In genomic region chr18:35811896-35812295, GRCh38 we compare ENCODE assay signal across 19 cellular contexts.
DNase-seq lines count a peak whose midpoint lies in the region; ATAC-seq and TF ChIP-seq lines count a peak whose summit lies in the region.
"Had no signal": no experiment of that assay in that cellular context is flagged by ENCODE, and none has a peak within 500 bp of the region (broad histone marks: within the 10 kb centered on the region; RNA-seq: fewer than 3 reads in every experiment).

No MANE protein-coding gene starts in this region.

- DNase-seq in LHCN-M2 (ENCODE audit: low read depth) (peak; percentile 3), NOMO-1 treated with DMSO at 0.1 percent for 48 hours (lab: John Stamatoyannopoulos, UW; ENCODE audit: unreplicated experiment) (peak; percentile 92), dermis blood vessel endothelial cell (peak; percentile 40), pulmonary artery endothelial cell (ENCODE audit: low read depth, low spot score) (peak; percentile 24), prostate gland (ENCODE audit: low spot score) (no peak), middle frontal gyrus (ENCODE audit: extremely low spot score, low spot score) (no peak), body of pancreas (no peak)
- DNase-seq: activated CD8-positive, alpha-beta T cell treated with anti-CD3 and anti-CD28 coated beads for 36 hours; activated naive CD8-positive, alpha-beta T cell treated with anti-CD3 and anti-CD28 coated beads for 36 hours; activated T-cell treated with anti-CD3 and anti-CD28 coated beads, Interleukin-2, amount 50 U/mL, for 72 hours; BE2C; dorsolateral prefrontal cortex; esophagus squamous epithelium; GOT3; heart left ventricle; NCI-H2029; NCI-H510A treated with DMSO at 0.1 percent for 48 hours had no signal

- no peak overlapping the region for H3K27ac ChIP-seq in prostate gland
- H3K27ac ChIP-seq in body of pancreas = no peak overlapping the region
- H3K27ac ChIP-seq: dorsolateral prefrontal cortex, esophagus squamous epithelium, heart left ventricle, thoracic aorta had no signal

- TF ChIP-seq CTCF in prostate gland (IDR thresholded peaks at IDR 0.05) (no peak), body of pancreas (IDR thresholded peaks at IDR 0.05) (no peak)

- TF ChIP-seq POLR2A in prostate gland (IDR thresholded peaks at IDR 0.05) (no peak), body of pancreas (IDR thresholded peaks at IDR 0.05) (no peak)

- H3K9me3 ChIP-seq in prostate gland (no peaks in the 10 kb centered on the region), body of pancreas (no peaks in the 10 kb centered on the region)
- H3K9me3 ChIP-seq: BE2C, esophagus squamous epithelium, thoracic aorta had no signal

- H3K27me3 ChIP-seq in prostate gland (replicated peaks; ENCODE audit: insufficient read depth) (no peaks in the 10 kb centered on the region), body of pancreas (no peaks in the 10 kb centered on the region)
- H3K27me3 ChIP-seq: BE2C, heart left ventricle had no signal

- ATAC-seq in body of pancreas = no peak
- ATAC-seq: activated CD8-positive, alpha-beta T cell treated with anti-CD3 and anti-CD28 coated beads for 36 hours; activated T-cell treated with anti-CD3 and anti-CD28 coated beads, Interleukin-2, amount 50 U/mL, for 72 hours; heart left ventricle; Right ventricle myocardium inferior had no signal

- H3K4me1 ChIP-seq in prostate gland (replicated peaks) (no peaks in the 10 kb centered on the region), body of pancreas (no peaks in the 10 kb centered on the region)
- H3K4me1 ChIP-seq: BE2C, esophagus squamous epithelium had no signal

- no peak overlapping the region for H3K4me3 ChIP-seq in prostate gland
- H3K4me3 ChIP-seq in body of pancreas = no peak overlapping the region
- H3K4me3 ChIP-seq: dorsolateral prefrontal cortex, esophagus squamous epithelium, heart left ventricle, thoracic aorta had no signal

- H3K36me3 ChIP-seq in prostate gland = no peaks in the 10 kb centered on the region
- H3K36me3 ChIP-seq in body of pancreas (replicated peaks in 1 of 2; ENCODE audit: insufficient read depth in 1 of 2, low read depth in 2 of 2) = no peaks in the 10 kb centered on the region
- H3K36me3 ChIP-seq: BE2C, esophagus squamous epithelium, heart left ventricle, thoracic aorta had no signal

- WGBS in prostate gland = 50% methylated on average over 3 of the region's 3 CpGs
- WGBS in body of pancreas, 2 donors = 26 to 32% methylated on average over 3 of the region's 3 CpGs

- intact Hi-C loops in prostate gland (cut with DNase I) = no loop called here
- intact Hi-C loops in body of pancreas (cut with DNase I) = no loop called here

Comparison
In these comparisons a context has a peak if more than half of its experiments do, and no peak if none do; other contexts are left out.
1. DNase-seq: peak in LHCN-M2 (single experiment), NOMO-1 treated with DMSO at 0.1 percent for 48 hours (single experiment), dermis blood vessel endothelial cell (single experiment) and pulmonary artery endothelial cell (single experiment); none in prostate gland (single experiment), middle frontal gyrus (single experiment) and body of pancreas (0 of 4).